Comparison of ENCODE assay signal across 9 cellular contexts in the genomic region with DNA sequence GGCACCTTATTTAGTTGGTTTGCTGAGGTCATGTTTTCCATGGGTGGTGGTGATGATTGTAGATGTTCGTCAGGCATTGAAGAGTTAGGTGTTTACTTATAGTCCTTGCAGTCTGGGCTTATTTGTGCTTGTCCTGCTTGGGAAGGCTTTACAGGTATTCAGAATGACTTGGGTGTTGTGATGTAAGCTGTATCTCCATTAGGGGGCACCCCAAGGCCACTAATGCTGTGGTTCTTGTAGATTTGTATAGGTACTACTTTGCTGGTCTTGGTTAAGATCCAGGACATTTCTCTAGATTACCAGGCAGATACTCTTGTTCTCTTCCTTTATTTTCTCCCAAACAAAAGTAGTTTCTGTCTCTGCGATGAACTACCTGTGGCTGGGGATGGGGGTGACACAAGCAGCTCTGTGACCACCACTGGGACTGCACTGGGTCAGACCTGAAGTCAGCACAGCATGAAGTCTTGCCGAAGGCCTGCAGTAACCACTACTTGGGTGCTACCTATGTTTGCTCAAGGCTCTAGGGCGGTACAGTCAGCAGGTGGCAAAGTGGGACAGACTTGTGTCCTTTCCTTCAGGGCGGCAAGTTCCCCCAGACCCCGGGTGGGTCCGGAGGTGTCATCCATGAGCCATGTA. TPM values are rescaled to one million over a fixed set of nuclear protein-coding genes. Genes with fewer than 3 reads are reported as not detected.
DNase-seq lines count a peak whose midpoint lies in the region; TF ChIP-seq lines count a peak whose summit lies in the region.
"Had no signal": no experiment of that assay in that cellular context is flagged by ENCODE, and none has a peak within 500 bp of the region (broad histone marks: within the 10 kb centered on the region; RNA-seq: fewer than 3 reads in every experiment).

No MANE protein-coding gene starts in this region.

- no peak for TF ChIP-seq POLR2A in thyroid gland (IDR thresholded peaks at IDR 0.05)

- H3K4me1 ChIP-seq in KMS-11 (ENCODE audit: low read depth, poor library complexity, severe bottlenecking): peaks cover 3% of the 10 kb centered on the region
- no peaks in the 10 kb centered on the region for H3K4me1 ChIP-seq in thyroid gland

- no peaks in the 10 kb centered on the region for H3K9me3 Mint-ChIP-seq in activated naive CD8-positive, alpha-beta T cell treated with anti-CD3 and anti-CD28 coated beads for 36 hours
- H3K9me3 Mint-ChIP-seq in osteocyte (ENCODE audit: unreplicated experiment): peaks cover 8% of the 10 kb centered on the region

- H3K9me3 ChIP-seq in thyroid gland: no peaks in the 10 kb centered on the region

- no peaks in the 10 kb centered on the region for H3K27me3 ChIP-seq in KMS-11 (ENCODE audit: insufficient read depth, low read depth)
- no peaks in the 10 kb centered on the region for H3K27me3 ChIP-seq in thyroid gland

- no peaks in the 10 kb centered on the region for H3K79me2 ChIP-seq in KMS-11 (ENCODE audit: insufficient read depth, low read depth)

- no peak overlapping the region for H2AFZ ChIP-seq in KMS-11 (ENCODE audit: low read depth)

- peaks cover 7% of the 10 kb centered on the region for H3K36me3 Mint-ChIP-seq in activated naive CD8-positive, alpha-beta T cell treated with anti-CD3 and anti-CD28 coated beads for 36 hours
- H3K36me3 Mint-ChIP-seq in osteocyte (ENCODE audit: unreplicated experiment): no peaks in the 10 kb centered on the region

- H3K27ac ChIP-seq in KMS-11: no peak overlapping the region
- no peak overlapping the region for H3K27ac ChIP-seq in thyroid gland

- no peak overlapping the region for H3K4me3 Mint-ChIP-seq in activated naive CD8-positive, alpha-beta T cell treated with anti-CD3 and anti-CD28 coated beads for 36 hours
- no peak overlapping the region for H3K4me3 Mint-ChIP-seq in osteocyte (ENCODE audit: unreplicated experiment)
- H3K4me3 Mint-ChIP-seq: nephron had no signal

- peak; percentile 55 for TF ChIP-seq CTCF in GM20000 (IDR thresholded peaks at IDR 0.05; ENCODE audit: extremely low read depth, missing control alignments)
- TF ChIP-seq CTCF in KMS-11 (conservative IDR thresholded peaks at IDR 0.05; ENCODE audit: low read depth, low read length): peak; percentile 59
- TF ChIP-seq CTCF in osteocyte (IDR thresholded peaks at IDR 0.05): peak; percentile 21
- TF ChIP-seq CTCF in thyroid gland (IDR thresholded peaks at IDR 0.05): no peak

- no peak overlapping the region for H3K4me2 ChIP-seq in KMS-11

- H3K36me3 ChIP-seq in KMS-11 (ENCODE audit: insufficient read depth) (no peaks in the 10 kb centered on the region), thyroid gland (no peaks in the 10 kb centered on the region)

- no peak overlapping the region for H3K9ac ChIP-seq in KMS-11

- peaks cover 6% of the 10 kb centered on the region for H3K4me1 Mint-ChIP-seq in activated naive CD8-positive, alpha-beta T cell treated with anti-CD3 and anti-CD28 coated beads for 36 hours
- no peaks in the 10 kb centered on the region for H3K4me1 Mint-ChIP-seq in osteocyte (ENCODE audit: unreplicated experiment)
- H3K4me1 Mint-ChIP-seq: nephron had no signal

- H3K27me3 Mint-ChIP-seq in activated naive CD8-positive, alpha-beta T cell treated with anti-CD3 and anti-CD28 coated beads for 36 hours: peaks cover 16% of the 10 kb centered on the region
- peaks cover 39% of the 10 kb centered on the region for H3K27me3 Mint-ChIP-seq in osteocyte (ENCODE audit: unreplicated experiment)

- H3K4me3 ChIP-seq in KMS-11 (IDR thresholded peaks at IDR 0.05; ENCODE audit: insufficient read depth, low read depth, low read length) (no peak overlapping the region), thyroid gland (replicated peaks in 1 of 3) (no peak overlapping the region)

- DNase-seq in ELR (ENCODE audit: low read depth) (peak; percentile 57), GM20000 (ENCODE audit: low spot score) (no peak), osteocyte (ENCODE audit: extremely low spot score, unreplicated experiment) (no peak), thyroid gland (no peak), HPDE6-E6E7 (ENCODE audit: extremely low spot score) (no peak), NCI-H1092 (lab: John Stamatoyannopoulos, UW) (no peak)
- DNase-seq in activated naive CD8-positive, alpha-beta T cell treated with anti-CD3 and anti-CD28 coated beads for 36 hours: peak; percentile 34

- intact Hi-C loops in thyroid gland (cut with DNase I): no loop called here

- H4K20me1 ChIP-seq in KMS-11 (ENCODE audit: insufficient read depth): no peaks in the 10 kb centered on the region

- H3K27ac Mint-ChIP-seq in activated naive CD8-positive, alpha-beta T cell treated with anti-CD3 and anti-CD28 coated beads for 36 hours: no peak overlapping the region
- H3K27ac Mint-ChIP-seq in osteocyte (ENCODE audit: unreplicated experiment): no peak overlapping the region
- H3K27ac Mint-ChIP-seq: nephron had no signal

- WGBS in thyroid gland, 2 donors: 82 to 92% methylated on average over 7 of the region's 7 CpGs

RNA-seq across cellular contexts. Expression of gene FBXO33, which starts 35.8 kb away (rescaled TPM):
- total RNA-seq in activated naive CD8-positive, alpha-beta T cell treated with anti-CD3 and anti-CD28 coated beads for 36 hours: 10 to 100 TPM; 21.8 TPM
- total RNA-seq in osteocyte: 9.8 and 10.0 TPM in 2 replicates
- 10 to 100 TPM; 27.4 to 40.2 (median 33.5) TPM for total RNA-seq in thyroid gland

Comparison
In these comparisons a context has a peak if more than half of its experiments do, and no peak if none do; other contexts are left out.
1. DNase-seq: peak in ELR (single experiment) and activated naive CD8-positive, alpha-beta T cell treated with anti-CD3 and anti-CD28 coated beads for 36 hours (single experiment); none in GM20000 (single experiment), osteocyte (single experiment), thyroid gland (0 of 2), HPDE6-E6E7 (single experiment) and NCI-H1092 (single experiment).
2. CTCF ChIP-seq: peak in GM20000 (single experiment), KMS-11 (single experiment) and osteocyte (single experiment); none in thyroid gland (0 of 6).